In genomic region chr12:67433393-67434175, GRCh38 we compare ENCODE assay signal across 8 cellular contexts.
DNase-seq lines count a peak whose midpoint lies in the region; ATAC-seq and TF ChIP-seq lines count a peak whose summit lies in the region.
"Had no signal": no experiment of that assay in that cellular context is flagged by ENCODE, and none has a peak within 500 bp of the region (broad histone marks: within the 10 kb centered on the region; RNA-seq: fewer than 3 reads in every experiment).

No MANE protein-coding gene starts in this region.

- no peak overlapping the region for H3K27ac ChIP-seq in PC-3 (ENCODE audit: low read length)
- H3K27ac ChIP-seq in smooth muscle cell (ENCODE audit: low read depth): peak overlapping the region; percentile 96

- intact Hi-C loops in PC-3 (cut with micrococcal nuclease) (loop anchor here (10.0 kb wide), 1 partner anchor 281 kb away; no protein-coding TSS in a partner anchor), CD14-positive monocyte (cut with micrococcal nuclease) (no loop called here)

- 54% methylated on average over 6 of the region's 6 CpGs for WGBS in smooth muscle cell (ENCODE audit: low lambda C conversion rate)

- POLR2A ChIA-PET in PC-3 (lab: Charles Lee; ENCODE audit: unreplicated experiment): interaction anchor here (0.6 kb wide), 1 partner anchor 215 kb away, joined by 3 read pairs; the partner anchor contains the start of gene DYRK2

- no TSS peak for BruUV-seq in PC-3 (replicated peaks; lab: Mats Ljungman, UMichigan)

- peaks cover 0 to 4% (median 3%) of the 10 kb centered on the region in 3 donors for H3K27me3 Mint-ChIP-seq in CD14-positive monocyte (ENCODE audit: low read depth in 3 of 3)

- H3K36me3 ChIP-seq in PC-3 (ENCODE audit: low read depth, low read length): no peaks in the 10 kb centered on the region
- H3K36me3 ChIP-seq in smooth muscle cell (ENCODE audit: low read depth): no peaks in the 10 kb centered on the region

- no peaks in the 10 kb centered on the region for H3K36me3 Mint-ChIP-seq in CD14-positive monocyte

- CTCF ChIA-PET in PC-3 (lab: Charles Lee): no interaction called here

- DNase-seq in PC-3: peak; percentile 45
- DNase-seq in smooth muscle cell (lab: John Stamatoyannopoulos, UW; ENCODE audit: unreplicated experiment): no peak
- DNase-seq in midbrain (lab: John Stamatoyannopoulos, UW): no peak
- no peak for DNase-seq in CD14-positive monocyte (ENCODE audit: low spot score)
- DNase-seq in COLO668 (lab: John Stamatoyannopoulos, UW; ENCODE audit: unreplicated experiment): no peak
- DNase-seq: stimulated activated naive CD4-positive, alpha-beta T cell treated with Interleukin-2 at 50 U/mL for 16 hours had no signal

- no peaks in the 10 kb centered on the region for H3K9me3 ChIP-seq in PC-3 (ENCODE audit: low read length)
- no peaks in the 10 kb centered on the region for H3K9me3 ChIP-seq in smooth muscle cell (replicated peaks; ENCODE audit: low read depth)

- H3K9me3 Mint-ChIP-seq in CD14-positive monocyte: peaks cover 0 to 3% (median 0%) of the 10 kb centered on the region in 7 donors

- no peaks in the 10 kb centered on the region for H3K27me3 ChIP-seq in PC-3 (ENCODE audit: low read length)
- H3K27me3 ChIP-seq in smooth muscle cell (ENCODE audit: low read depth): no peaks in the 10 kb centered on the region

- no peak overlapping the region for H3K4me3 ChIP-seq in PC-3 (ENCODE audit: low read length)
- H3K4me3 ChIP-seq in smooth muscle cell: no peak overlapping the region

- ATAC-seq in GM19351 (IDR thresholded peaks at IDR 0.05; ENCODE audit: unreplicated experiment) (peak; percentile 95), HG02870 (IDR thresholded peaks at IDR 0.05; ENCODE audit: unreplicated experiment) (peak; percentile 85), PC-3 (no peak)

- H3K9ac ChIP-seq in PC-3 (ENCODE audit: low read length) (no peak overlapping the region), smooth muscle cell (ENCODE audit: low read depth) (peak overlapping the region; percentile 72)

- H3K4me1 ChIP-seq in PC-3 (ENCODE audit: insufficient read depth, low read length) (peaks cover 41% of the 10 kb centered on the region), smooth muscle cell (ENCODE audit: low read depth) (peaks cover 23% of the 10 kb centered on the region)

- H3K79me2 ChIP-seq in PC-3 (ENCODE audit: low read length): no peaks in the 10 kb centered on the region
- H3K79me2 ChIP-seq in smooth muscle cell (ENCODE audit: low read depth): no peaks in the 10 kb centered on the region

- no peak for TF ChIP-seq CTCF in PC-3 (conservative IDR thresholded peaks at IDR 0.05; ENCODE audit: low read depth, low read length)
- TF ChIP-seq CTCF in smooth muscle cell (IDR thresholded peaks at IDR 0.05; ENCODE audit: borderline replicate concordance, insufficient read depth, poor library complexity, severe bottlenecking): no peak
- no peak for TF ChIP-seq CTCF in CD14-positive monocyte (IDR thresholded peaks at IDR 0.05)

- no peak overlapping the region for H3K4me3 Mint-ChIP-seq in CD14-positive monocyte

- H3K9me2 ChIP-seq in PC-3 (replicated peaks; ENCODE audit: low read length): no peaks in the 10 kb centered on the region

- H3K4me2 ChIP-seq in PC-3 (ENCODE audit: low read length) (no peak overlapping the region), smooth muscle cell (peak overlapping the region; percentile 73)

- H3F3A ChIP-seq in PC-3 (ENCODE audit: low read length, unreplicated experiment): no peaks in the 10 kb centered on the region
- peaks cover 15% of the 10 kb centered on the region for H3F3A ChIP-seq in smooth muscle cell (ENCODE audit: low read depth)

- H3K4me1 Mint-ChIP-seq in CD14-positive monocyte: peaks cover 2% of the 10 kb centered on the region

- H3K27ac Mint-ChIP-seq in CD14-positive monocyte: peak overlapping the region in 1 of 7 donors; percentile 75

- H2AFZ ChIP-seq in PC-3 (ENCODE audit: low read length) (no peak overlapping the region), smooth muscle cell (ENCODE audit: low read depth) (no peak overlapping the region)

- H4K20me1 ChIP-seq in PC-3 (ENCODE audit: low read length) (no peaks in the 10 kb centered on the region), smooth muscle cell (ENCODE audit: low read depth) (no peaks in the 10 kb centered on the region)
